In the genomic region with DNA sequence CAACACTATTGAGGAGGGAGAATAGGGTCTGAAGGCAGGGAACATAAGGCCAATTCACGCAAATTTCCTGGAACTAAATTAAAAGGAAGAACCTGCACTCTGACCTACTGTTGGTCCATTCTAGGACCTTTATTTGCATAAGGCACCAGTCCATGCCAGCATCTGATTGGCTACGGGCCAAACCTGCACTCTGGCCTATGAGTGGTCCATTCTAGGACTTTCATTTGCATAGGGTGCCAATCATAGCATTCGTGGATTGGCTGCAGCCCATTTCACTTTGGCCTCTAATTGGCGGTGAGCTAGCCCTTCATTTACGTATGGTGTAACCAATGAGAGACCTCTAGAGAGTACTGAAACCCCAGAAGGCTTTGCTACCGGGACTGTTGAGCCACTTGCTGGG, we compare ENCODE assay signal across 25 cellular contexts. TPM values are rescaled to one million over a fixed set of nuclear protein-coding genes. Genes with fewer than 3 reads are reported as not detected.
A peak's percentile ranks its signal among the peaks of the same experiment; 100 is the strongest.
DNase-seq lines count a peak whose midpoint lies in the region; ATAC-seq and TF ChIP-seq lines count a peak whose summit lies in the region.
"Had no signal": no experiment of that assay in that cellular context is flagged by ENCODE, and none has a peak within 500 bp of the region (broad histone marks: within the 10 kb centered on the region; RNA-seq: fewer than 3 reads in every experiment).

No MANE protein-coding gene starts in this region.

- no peaks in the 10 kb centered on the region for H3K79me2 ChIP-seq in OCI-LY3 (ENCODE audit: low read length)

- no peak overlapping the region for H3K27ac ChIP-seq in OCI-LY3 (ENCODE audit: low read length)
- H3K27ac ChIP-seq: BLaER1, KMS-11, Peyer's patch, SJCRH30 had no signal

- no peak overlapping the region for H3K9ac ChIP-seq in OCI-LY3 (ENCODE audit: low read length)
- H3K9ac ChIP-seq: BLaER1, KMS-11 had no signal

- 0 out of 2 replicates have a peak overlapping the region, but pooled peaks have one; percentile 5 for H3K4me2 ChIP-seq in OCI-LY3 (ENCODE audit: low read length)
- H3K4me2 ChIP-seq: BLaER1, KMS-11 had no signal

- ATAC-seq in HG03469 (IDR thresholded peaks at IDR 0.05; ENCODE audit: unreplicated experiment), result no peak

- no peaks in the 10 kb centered on the region for H4K20me1 ChIP-seq in OCI-LY3 (ENCODE audit: insufficient read depth, low read length)
- H4K20me1 ChIP-seq: BLaER1 had no signal

- TF ChIP-seq POLR2A in erythroblast (IDR thresholded peaks at IDR 0.05; ENCODE audit: low read length), result no peak

- DNase-seq in NAMALWA (ENCODE audit: low spot score) (peak; percentile 7), erythroblast (lab: John Stamatoyannopoulos, UW) (peak; percentile 15 to 20), NCI-H345 treated with DMSO at 0.1 percent for 48 hours (lab: John Stamatoyannopoulos, UW; ENCODE audit: unreplicated experiment) (no peak), SK-N-DZ (ENCODE audit: low spot score) (no peak), HCEC 1CT (no peak)
- DNase-seq: CD4-positive, CD25-positive, alpha-beta regulatory T cell; DMS153; DND-41; H7; IMR-90; MM.1S; NCI-H1092; NCI-H1417 treated with DMSO at 0.1 percent for 48 hours; NCI-H1694 treated with DMSO at 0.1 percent for 48 hours; NCI-H2107; NCI-H446 treated with DMSO at 0.1 percent for 48 hours; NCI-H526; OCI-M1; Peyer's patch; T-helper 2 cell had no signal

- H3K4me3 ChIP-seq in OCI-LY3 (ENCODE audit: low read length), result no peak overlapping the region
- H3K4me3 ChIP-seq: BLaER1, Peyer's patch, SJCRH30 had no signal

- no peaks in the 10 kb centered on the region for H3K36me3 ChIP-seq in OCI-LY3 (replicated peaks; ENCODE audit: low read depth, low read length)
- H3K36me3 ChIP-seq: BLaER1, Peyer's patch, SJCRH30 had no signal

- peaks cover 29% of the 10 kb centered on the region for H3K27me3 ChIP-seq in OCI-LY3 (ENCODE audit: low read depth, low read length)
- H3K27me3 ChIP-seq: Peyer's patch, SJCRH30 had no signal

- TF ChIP-seq CTCF in OCI-LY3 (IDR thresholded peaks at IDR 0.05; ENCODE audit: low read depth, low read length), result no peak

- no peaks in the 10 kb centered on the region for H3K9me3 ChIP-seq in OCI-LY3 (ENCODE audit: insufficient read depth, low read length)
- H3K9me3 ChIP-seq: Peyer's patch, SJCRH30 had no signal

- H3K4me1 ChIP-seq in OCI-LY3 (ENCODE audit: low read length), result peaks cover 6% of the 10 kb centered on the region; the same call in 1 of the 2 replicates
- H3K4me1 ChIP-seq: BLaER1, Peyer's patch, SJCRH30 had no signal

- H2AFZ ChIP-seq in OCI-LY3 (ENCODE audit: low read depth, low read length), result no peak overlapping the region

RNA-seq across cellular contexts. Expression of a gene that starts 6.0 kb away (rescaled TPM):
- not detected in 2 replicates for polyA plus RNA-seq in SK-N-DZ (2014; cell fraction: cytosol; rRNA removed)
- 0.21 TPM in 1 of 2 replicates, not detected in the other for polyA plus RNA-seq in SK-N-DZ (2014; cell fraction: nucleus; rRNA removed)
- polyA plus RNA-seq: IMR-90 had no signal

RNA-seq across cellular contexts. Expression of a gene that starts 23.0 kb away (rescaled TPM):
- not detected in 2 replicates for polyA plus RNA-seq in SK-N-DZ (2014; cell fraction: cytosol; rRNA removed)
- not detected in 2 replicates for polyA plus RNA-seq in SK-N-DZ (2014; cell fraction: nucleus; rRNA removed)
- polyA plus RNA-seq: CD4-positive, CD25-positive, alpha-beta regulatory T cell; IMR-90 had no signal

Comparison
In these comparisons a context has a peak if more than half of its experiments do, and no peak if none do; other contexts are left out.
1. DNase-seq: peak in NAMALWA (single experiment) and erythroblast (2 of 2); none in NCI-H345 treated with DMSO at 0.1 percent for 48 hours (single experiment), SK-N-DZ (single experiment) and HCEC 1CT (single experiment).